ENCODE assay signal across 1 cellular context in the genomic region with DNA sequence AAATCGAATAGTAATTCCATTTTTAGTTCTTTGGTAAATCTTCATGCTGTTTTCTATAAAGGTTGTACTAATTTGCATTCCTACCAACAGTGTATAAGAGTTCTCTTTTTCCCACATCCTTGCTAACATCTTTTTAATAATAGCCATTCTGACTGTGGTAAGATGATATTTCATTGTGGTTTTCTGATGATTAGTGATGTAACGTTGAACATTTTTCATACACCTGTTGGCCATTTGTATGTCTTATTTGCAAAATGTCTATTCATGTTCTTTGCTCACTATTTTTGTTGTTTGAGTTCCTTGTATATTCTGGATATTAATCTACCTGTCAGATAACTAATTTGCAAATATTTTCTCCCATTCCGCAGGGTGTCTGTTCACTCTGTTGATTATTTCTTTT.
TF ChIP-seq lines count a peak whose summit lies in the region.

No MANE protein-coding gene starts in this region.

TF ChIP-seq in SK-N-SH treated with all-trans-retinoic acid at 6 μM for 48 hours, 23 proteins besides CTCF, POLR2A, EP300 and RAD21 (continued from another document):
- TF ChIP-seq TCF4 (CRISPR knock-in tag; IDR thresholded peaks at IDR 0.05; ENCODE audit: borderline replicate concordance): no peak
TF ChIP-seq in SK-N-SH treated with all-trans-retinoic acid at 6 μM for 48 hours: peak in this region for 0.
